In genomic region chr1:38997034-38997900, GRCh38 we compare ENCODE assay signal across 9 cellular contexts. TPM values are rescaled to one million over a fixed set of nuclear protein-coding genes. Genes with fewer than 3 reads are reported as not detected.
DNase-seq lines count a peak whose midpoint lies in the region; ATAC-seq, FAIRE-seq and TF ChIP-seq lines count a peak whose summit lies in the region.
"Had no signal": no experiment of that assay in that cellular context is flagged by ENCODE, and none has a peak within 500 bp of the region (broad histone marks: within the 10 kb centered on the region; RNA-seq: fewer than 3 reads in every experiment).

No MANE protein-coding gene starts in this region.

- no TSS peak for BruUV-seq in K562 (replicated peaks; lab: Mats Ljungman, UMichigan)

- H3K4me1 ChIP-seq in K562 (replicated peaks in 1 of 2; ENCODE audit: control insufficient read depth in 2 of 2, insufficient read depth in 2 of 2, low read length in 2 of 2) (peaks cover 0 to 7% of the 10 kb centered on the region in 2 experiments; a peak in 3 of 5 replicates), thyroid gland (peaks cover 11 to 20% of the 10 kb centered on the region in 2 donors)
- H3K4me1 ChIP-seq in naive thymus-derived CD4-positive, alpha-beta T cell (ENCODE audit: control insufficient read depth in 2 of 2, insufficient read depth in 2 of 2, low read length in 2 of 2), result peaks cover 25 to 52% of the 10 kb centered on the region in 2 donors

- no peak overlapping the region for H3K27ac ChIP-seq in K562 (ENCODE audit: extremely low read depth, low read depth, low read length)
- H3K27ac ChIP-seq in naive thymus-derived CD4-positive, alpha-beta T cell (ENCODE audit: low read depth, low read length), result peak overlapping the region; percentile 59
- H3K27ac ChIP-seq in thyroid gland, result peak overlapping the region in 1 of 3 donors; percentile 10

- peaks cover 8% of the 10 kb centered on the region for H3K9me1 ChIP-seq in K562 (ENCODE audit: control insufficient read depth, insufficient read depth, low read length)

- H3K4me3 Mint-ChIP-seq in stimulated activated naive CD8-positive, alpha-beta T cell treated with anti-CD3 and anti-CD28 coated beads, Interleukin-15, Interleukin-2, amounts not matched to agents 100 ng/mL and 50 ng/mL, for 24 hours, result no peak overlapping the region
- peak overlapping the region; percentile 63 to 89 (median 77) for H3K4me3 Mint-ChIP-seq in naive thymus-derived CD4-positive, alpha-beta T cell

- H3K9ac ChIP-seq in K562 (ENCODE audit: insufficient read depth in 1 of 2, low read depth in 2 of 2, low read length in 2 of 2), result no peak overlapping the region

- H3K4me1 Mint-ChIP-seq in stimulated activated naive CD8-positive, alpha-beta T cell treated with anti-CD3 and anti-CD28 coated beads, Interleukin-15, Interleukin-2, amounts not matched to agents 100 ng/mL and 50 ng/mL, for 24 hours (ENCODE audit: low read depth), result peaks cover 65% of the 10 kb centered on the region
- peaks cover 27 to 76% (median 65%) of the 10 kb centered on the region in 7 donors for H3K4me1 Mint-ChIP-seq in naive thymus-derived CD4-positive, alpha-beta T cell

- FAIRE-seq in K562 (lab: Jason Lieb, UNC), result no peak

- peak overlapping the region; percentile 36 for H3K27ac Mint-ChIP-seq in stimulated activated naive CD8-positive, alpha-beta T cell treated with anti-CD3 and anti-CD28 coated beads, Interleukin-15, Interleukin-2, amounts not matched to agents 100 ng/mL and 50 ng/mL, for 24 hours
- peak overlapping the region; percentile 61 to 93 (median 87) for H3K27ac Mint-ChIP-seq in naive thymus-derived CD4-positive, alpha-beta T cell

- WGBS in K562 (ENCODE audit: insufficient coverage, low coverage, missing lambda C conversion rate), result 39% methylated on average over 4 of the region's 4 CpGs
- WGBS in thyroid gland, 2 donors, result 61 to 62% methylated on average over 4 of the region's 4 CpGs

- peaks cover 73% of the 10 kb centered on the region for H3K79me2 ChIP-seq in K562 (ENCODE audit: control insufficient read depth, insufficient read depth, low read length)

- no peaks in the 10 kb centered on the region for H3K27me3 ChIP-seq in K562 (ENCODE audit: control insufficient read depth in 2 of 2, insufficient read depth in 2 of 2, low read length in 2 of 2)
- H3K27me3 ChIP-seq in naive thymus-derived CD4-positive, alpha-beta T cell (ENCODE audit: control insufficient read depth in 2 of 2, insufficient read depth in 2 of 2, low read length in 2 of 2), result no peaks in the 10 kb centered on the region
- no peaks in the 10 kb centered on the region for H3K27me3 ChIP-seq in thyroid gland

- no peak for TF ChIP-seq CTCF in K562 (IDR thresholded peaks at IDR 0.05 in 2 of 3, conservative IDR thresholded peaks at IDR 0.05 in 1 of 3; ENCODE audit: insufficient read depth in 2 of 3, low read depth in 1 of 3, low read length in 3 of 3)
- no peak for TF ChIP-seq CTCF in thyroid gland (IDR thresholded peaks at IDR 0.05)

- H3K4me3 ChIP-seq in K562 (no peak overlapping the region), thyroid gland (replicated peaks in 1 of 3) (no peak overlapping the region)
- H3K4me3 ChIP-seq in naive thymus-derived CD4-positive, alpha-beta T cell (ENCODE audit: low read length), result peak overlapping the region; percentile 0

- CTCF ChIA-PET in K562 (lab: Yijun Ruan, JAX; ENCODE audit: low intra/inter-chr PET ratio), result no interaction called here
- CTCF ChIA-PET in naive thymus-derived CD4-positive, alpha-beta T cell (lab: Charles Lee), result interaction anchor here (0.5 to 0.9 kb wide), 2 partner anchors 9 to 1695 kb away, joined by 3 to 4 read pairs; no protein-coding TSS in a partner anchor

- H3K36me3 ChIP-seq in K562 (ENCODE audit: control insufficient read depth, insufficient read depth, low read length) (peaks cover 98% of the 10 kb centered on the region), thyroid gland (peaks cover 13 to 23% of the 10 kb centered on the region in 2 donors)
- H3K36me3 ChIP-seq in naive thymus-derived CD4-positive, alpha-beta T cell (ENCODE audit: control insufficient read depth in 2 of 3, insufficient read depth in 3 of 3, low read length in 3 of 3), result peaks cover 10 to 33% (median 17%) of the 10 kb centered on the region in 3 experiments

- no peak for TF ChIP-seq POLR2A in K562 (conservative IDR thresholded peaks at IDR 0.05)
- no peak for TF ChIP-seq POLR2A in thyroid gland (IDR thresholded peaks at IDR 0.05)

- peaks cover 59% of the 10 kb centered on the region for H3K36me3 Mint-ChIP-seq in stimulated activated naive CD8-positive, alpha-beta T cell treated with anti-CD3 and anti-CD28 coated beads, Interleukin-15, Interleukin-2, amounts not matched to agents 100 ng/mL and 50 ng/mL, for 24 hours (ENCODE audit: low read depth)
- H3K36me3 Mint-ChIP-seq in naive thymus-derived CD4-positive, alpha-beta T cell, result peaks cover 12 to 42% (median 36%) of the 10 kb centered on the region in 5 donors

- no peak for TF ChIP-seq EP300 in K562 (IDR thresholded peaks at IDR 0.05; ENCODE audit: low read length)

- no peak for TF ChIP-seq RAD21 in K562 (CRISPR knock-in tag; conservative IDR thresholded peaks at IDR 0.05 in 1 of 2, IDR thresholded peaks at IDR 0.05 in 1 of 2)

- H3K9me3 Mint-ChIP-seq in stimulated activated naive CD8-positive, alpha-beta T cell treated with anti-CD3 and anti-CD28 coated beads, Interleukin-15, Interleukin-2, amounts not matched to agents 100 ng/mL and 50 ng/mL, for 24 hours, result no peaks in the 10 kb centered on the region
- H3K9me3 Mint-ChIP-seq in naive thymus-derived CD4-positive, alpha-beta T cell, result no peaks in the 10 kb centered on the region

- no peak for ATAC-seq in stimulated activated naive CD8-positive, alpha-beta T cell treated with anti-CD3 and anti-CD28 coated beads, Interleukin-15, Interleukin-2, amounts not matched to agents 100 U/mL and 50 U/mL, for 24 hours
- peak; percentile 30; the same call in 1 of the 3 replicates for ATAC-seq in K562
- peak; percentile 66 for ATAC-seq in naive thymus-derived CD4-positive, alpha-beta T cell
- no peak for ATAC-seq in HG03457 (IDR thresholded peaks at IDR 0.05; ENCODE audit: unreplicated experiment)
- ATAC-seq in GM18511 (IDR thresholded peaks at IDR 0.05; ENCODE audit: unreplicated experiment), result no peak

- no peak for DNase-seq in stimulated activated naive CD8-positive, alpha-beta T cell treated with anti-CD3 and anti-CD28 coated beads, Interleukin-15, Interleukin-2, amounts not matched to agents 100 U/mL and 50 U/mL, for 24 hours
- no peak for DNase-seq in K562 (ENCODE audit: extremely low read depth in 1 of 4, low spot score in 3 of 4)
- DNase-seq in naive thymus-derived CD4-positive, alpha-beta T cell, result peak in 6 of 9 donors; percentile 31 to 66 (median 54)
- no peak for DNase-seq in thyroid gland
- no peak for DNase-seq in HUDEP-2 (lab: John Stamatoyannopoulos, UW; ENCODE audit: unreplicated experiment in 76 of 76)
- DNase-seq: NCI-H1930 had no signal

- peaks cover 12% of the 10 kb centered on the region for H4K20me1 ChIP-seq in K562 (replicated peaks; ENCODE audit: control insufficient read depth, insufficient read depth, low read length)

- H3K4me2 ChIP-seq in K562 (ENCODE audit: insufficient read depth, low read length), result no peak overlapping the region

- in situ Hi-C loops in K562 (cut with MboI), result no loop called here

- H3K9me3 ChIP-seq in K562 (replicated peaks; ENCODE audit: control insufficient read depth, insufficient read depth, low read depth, low read length) (no peaks in the 10 kb centered on the region), thyroid gland (no peaks in the 10 kb centered on the region)
- H3K9me3 ChIP-seq in naive thymus-derived CD4-positive, alpha-beta T cell (ENCODE audit: control insufficient read depth in 2 of 3, low read length in 3 of 3), result no peaks in the 10 kb centered on the region

- no peak overlapping the region for H2AFZ ChIP-seq in K562 (ENCODE audit: low read depth, low read length)

- no peaks in the 10 kb centered on the region for H3K27me3 Mint-ChIP-seq in stimulated activated naive CD8-positive, alpha-beta T cell treated with anti-CD3 and anti-CD28 coated beads, Interleukin-15, Interleukin-2, amounts not matched to agents 100 ng/mL and 50 ng/mL, for 24 hours
- no peaks in the 10 kb centered on the region for H3K27me3 Mint-ChIP-seq in naive thymus-derived CD4-positive, alpha-beta T cell

- intact Hi-C loops in K562 (cut with micrococcal nuclease) (no loop called here), thyroid gland (cut with DNase I) (no loop called here)
- intact Hi-C loops in naive thymus-derived CD4-positive, alpha-beta T cell (cut with micrococcal nuclease), result loop anchor here in 1 of 2 donors (10.0 kb wide), 1 partner anchor 198 kb away; no protein-coding TSS in a partner anchor

- POLR2A ChIA-PET in K562 (lab: Yijun Ruan, JAX), result interaction anchor here (0.6 to 2.9 kb wide), 5 partner anchors 10 to 1534 kb away, joined by 3 to 14 read pairs (median 3); partner anchors contain the start of genes NDUFS5 and ZNF684
- POLR2A ChIA-PET in naive thymus-derived CD4-positive, alpha-beta T cell (lab: Charles Lee), result interaction anchor here (0.5 to 3.1 kb wide), 8 partner anchors 8 to 149 kb away, joined by 3 to 18 read pairs (median 3); partner anchors contain the start of gene NDUFS5

RNA-seq across cellular contexts. Expression of gene AKIRIN1, which starts 6.2 kb away (rescaled TPM):
- total RNA-seq in K562 (2011; cell fraction: chromatin; rRNA removed; ENCODE audit: low replicate concordance), result 26.5 and 51.2 TPM in 2 replicates
- total RNA-seq in K562 (2011; cell fraction: nucleolus; rRNA removed), result 19.3 and 20.1 TPM in 2 replicates
- 46.7 and 64.7 TPM in 2 replicates for total RNA-seq in K562 (2011; cell fraction: nucleoplasm; rRNA removed)
- 68.9 and 72.4 TPM in 2 replicates for total RNA-seq in K562 (2014; rRNA removed)
- 81.7 and 86.5 TPM in 2 replicates for total RNA-seq in K562 (2014; rRNA removed; fragmentation: Illumina TruSeq; extraction: Trizol)
- total RNA-seq in K562 (2015; rRNA removed; fragmentation: Illumina TruSeq; extraction: Trizol), result 76.2 and 83.4 TPM in 2 replicates
- total RNA-seq in K562 (2021), result 86.0 and 87.8 TPM in 2 replicates
- polyA plus RNA-seq in K562 (2011; rRNA removed), result 95.0 and 139 TPM in 2 replicates
- 53.8 and 59.9 TPM in 2 replicates for polyA plus RNA-seq in K562 (2011; cell fraction: cytosol; rRNA removed)
- 18.7 and 19.1 TPM in 2 replicates for polyA plus RNA-seq in K562 (2011; cell fraction: nucleus; rRNA removed)
- 69.5 and 81.6 TPM in 2 replicates for polyA plus RNA-seq in K562 (2012)
- polyA plus RNA-seq in K562 (2014; fragmentation: Illumina TruSeq; extraction: Trizol), result 91.4 and 103 TPM in 2 replicates
- polyA plus RNA-seq in K562 (2014; fragmentation: Nextera tagmentation; extraction: Ambion mirVana), result 10 to 100 TPM; 11.5 to 17.6 TPM
- 85.1 and 87.2 TPM in 2 replicates for polyA plus RNA-seq in K562 (2014; rRNA removed)
- polyA minus RNA-seq in K562 (2011; rRNA and poly(A)+ RNA removed), result 81.6 and 94.1 TPM in 2 replicates
- 33.5 and 47.6 TPM in 2 replicates for polyA minus RNA-seq in K562 (2011; cell fraction: cytosol; rRNA and poly(A)+ RNA removed)
- 10.1 and 12.8 TPM in 2 replicates for polyA minus RNA-seq in K562 (2011; cell fraction: nucleus; rRNA and poly(A)+ RNA removed)
- 10 to 100 TPM; 63.7 to 74.7 (median 70.2) TPM for total RNA-seq in naive thymus-derived CD4-positive, alpha-beta T cell
- polyA plus RNA-seq in naive thymus-derived CD4-positive, alpha-beta T cell, result 100 to 1,000 TPM in 1 of 2 donors, 10 to 100 TPM in 1; 87.3 to 103 TPM
- 10 to 100 TPM; 46.8 to 64.6 (median 56.7) TPM for total RNA-seq in thyroid gland

RNA-seq across cellular contexts. Expression of gene NDUFS5, which starts 28.9 kb away (rescaled TPM):
- total RNA-seq in K562 (2011; cell fraction: chromatin; rRNA removed; ENCODE audit: low replicate concordance), result 66.1 and 87.1 TPM in 2 replicates
- 111 and 135 TPM in 2 replicates for total RNA-seq in K562 (2011; cell fraction: nucleolus; rRNA removed)
- total RNA-seq in K562 (2011; cell fraction: nucleoplasm; rRNA removed), result 140 and 150 TPM in 2 replicates
- total RNA-seq in K562 (2014; rRNA removed), result 1,178 and 1,281 TPM in 2 replicates
- 1,116 and 1,227 TPM in 2 replicates for total RNA-seq in K562 (2014; rRNA removed; fragmentation: Illumina TruSeq; extraction: Trizol)
- 976 and 1,027 TPM in 2 replicates for total RNA-seq in K562 (2015; rRNA removed; fragmentation: Illumina TruSeq; extraction: Trizol)
- total RNA-seq in K562 (2021), result 499 and 523 TPM in 2 replicates
- 839 and 1,074 TPM in 2 replicates for polyA plus RNA-seq in K562 (2011; rRNA removed)
- polyA plus RNA-seq in K562 (2011; cell fraction: cytosol; rRNA removed), result 254 and 811 TPM in 2 replicates
- 160 and 368 TPM in 2 replicates for polyA plus RNA-seq in K562 (2011; cell fraction: nucleus; rRNA removed)
- polyA plus RNA-seq in K562 (2012), result 421 and 1,566 TPM in 2 replicates
- 1,614 and 1,625 TPM in 2 replicates for polyA plus RNA-seq in K562 (2014; fragmentation: Illumina TruSeq; extraction: Trizol)
- polyA plus RNA-seq in K562 (2014; fragmentation: Nextera tagmentation; extraction: Ambion mirVana), result 1,000 to 10,000 TPM; 2,515 to 2,737 TPM
- 1,487 and 1,540 TPM in 2 replicates for polyA plus RNA-seq in K562 (2014; rRNA removed)
- polyA minus RNA-seq in K562 (2011; rRNA and poly(A)+ RNA removed), result 775 and 778 TPM in 2 replicates
- polyA minus RNA-seq in K562 (2011; cell fraction: cytosol; rRNA and poly(A)+ RNA removed), result 126 and 154 TPM in 2 replicates
- polyA minus RNA-seq in K562 (2011; cell fraction: nucleus; rRNA and poly(A)+ RNA removed), result 43.4 and 90.9 TPM in 2 replicates
- 100 to 1,000 TPM in 4 of 5 experiments, 10 to 100 TPM in 1; 95.1 to 128 (median 115) TPM for total RNA-seq in naive thymus-derived CD4-positive, alpha-beta T cell
- polyA plus RNA-seq in naive thymus-derived CD4-positive, alpha-beta T cell, result 100 to 1,000 TPM; 615 to 715 TPM
- 100 to 1,000 TPM; 428 to 631 (median 514) TPM for total RNA-seq in thyroid gland

RNA-seq across cellular contexts. Expression of gene RHBDL2, which starts 55.6 kb away (rescaled TPM):
- total RNA-seq in K562 (2011; cell fraction: chromatin; rRNA removed; ENCODE audit: low replicate concordance), result not detected in 2 replicates
- not detected in 2 replicates for total RNA-seq in K562 (2011; cell fraction: nucleolus; rRNA removed)
- total RNA-seq in K562 (2011; cell fraction: nucleoplasm; rRNA removed), result not detected in 2 replicates
- not detected in 2 replicates for total RNA-seq in K562 (2014; rRNA removed)
- not detected in 2 replicates for total RNA-seq in K562 (2014; rRNA removed; fragmentation: Illumina TruSeq; extraction: Trizol)
- total RNA-seq in K562 (2015; rRNA removed; fragmentation: Illumina TruSeq; extraction: Trizol), result not detected in 2 replicates
- total RNA-seq in K562 (2021), result not detected in 2 replicates
- not detected in 2 replicates for polyA plus RNA-seq in K562 (2011; rRNA removed)
- polyA plus RNA-seq in K562 (2011; cell fraction: cytosol; rRNA removed), result not detected in 2 replicates
- not detected in 2 replicates for polyA plus RNA-seq in K562 (2011; cell fraction: nucleus; rRNA removed)
- polyA plus RNA-seq in K562 (2012), result 0.07 and 0.28 TPM in 2 replicates
- polyA plus RNA-seq in K562 (2014; fragmentation: Illumina TruSeq; extraction: Trizol), result not detected in 2 replicates
- not detected for polyA plus RNA-seq in K562 (2014; fragmentation: Nextera tagmentation; extraction: Ambion mirVana)
- polyA plus RNA-seq in K562 (2014; rRNA removed), result not detected in 2 replicates
- polyA minus RNA-seq in K562 (2011; rRNA and poly(A)+ RNA removed), result not detected in 2 replicates
- polyA minus RNA-seq in K562 (2011; cell fraction: cytosol; rRNA and poly(A)+ RNA removed), result not detected in 2 replicates
- not detected in 2 replicates for polyA minus RNA-seq in K562 (2011; cell fraction: nucleus; rRNA and poly(A)+ RNA removed)
- not detected for total RNA-seq in naive thymus-derived CD4-positive, alpha-beta T cell
- not detected for polyA plus RNA-seq in naive thymus-derived CD4-positive, alpha-beta T cell
- total RNA-seq in thyroid gland, result not detected

Comparison
In these comparisons a context has a peak if more than half of its experiments do, and no peak if none do; other contexts are left out.
1. ATAC-seq: peak in K562 (single experiment) and naive thymus-derived CD4-positive, alpha-beta T cell (single experiment); none in stimulated activated naive CD8-positive, alpha-beta T cell treated with anti-CD3 and anti-CD28 coated beads, Interleukin-15, Interleukin-2, amounts not matched to agents 100 U/mL and 50 U/mL, for 24 hours (single experiment), HG03457 (single experiment) and GM18511 (single experiment).
2. DNase-seq: peak in naive thymus-derived CD4-positive, alpha-beta T cell (6 of 9); none in stimulated activated naive CD8-positive, alpha-beta T cell treated with anti-CD3 and anti-CD28 coated beads, Interleukin-15, Interleukin-2, amounts not matched to agents 100 U/mL and 50 U/mL, for 24 hours (single experiment), K562 (0 of 4), thyroid gland (0 of 2) and HUDEP-2 (0 of 76).